Comparison of ENCODE assay signal across 36 cellular contexts in the genomic region with DNA sequence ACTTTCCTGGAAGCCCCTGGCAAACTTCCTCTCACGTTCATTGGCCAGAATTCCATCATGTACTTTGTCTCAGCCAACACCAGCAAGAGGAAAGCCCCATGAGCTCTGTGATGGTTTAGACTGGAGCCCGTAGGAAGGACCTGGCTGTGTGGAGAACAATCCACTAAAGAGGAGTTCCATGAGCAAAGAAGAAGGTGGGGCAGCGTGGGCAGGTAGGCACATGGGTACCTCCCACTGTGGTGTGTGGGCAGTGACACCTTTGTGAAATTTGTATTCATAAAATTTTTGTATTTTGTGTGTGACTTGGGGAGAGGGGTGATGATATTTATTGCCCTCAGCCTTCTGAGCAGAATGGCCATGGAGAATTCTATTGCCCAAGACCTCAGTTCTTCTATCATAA.
"Had no signal": no experiment of that assay in that cellular context is flagged by ENCODE, and none has a peak within 500 bp of the region (broad histone marks: within the 10 kb centered on the region; RNA-seq: fewer than 3 reads in every experiment).

No MANE protein-coding gene starts in this region.

- H3K27me3 ChIP-seq: MG63 had no signal

- DNase-seq: Karpas-422, Kasumi-1, MG63, MM.1S, MV-4-11, NCI-H1048, NCI-H1092, NCI-H1092 treated with DMSO at 0.1 percent for 48 hours, NCI-H1105, NCI-H1105 treated with DMSO at 0.1 percent for 48 hours, NCI-H1417, NCI-H1417 treated with DMSO at 0.1 percent for 48 hours, NCI-H1436, NCI-H1436 treated with DMSO at 0.1 percent for 48 hours, NCI-H146, NCI-H1694, NCI-H1694 treated with DMSO at 0.1 percent for 48 hours, NCI-H187, NCI-H187 treated with DMSO at 0.1 percent for 48 hours, NCI-H1930, NCI-H2029, NCI-H2029 treated with DMSO at 0.1 percent for 48 hours, NCI-H2081, NCI-H2081 treated with DMSO at 0.1 percent for 48 hours, NCI-H2107, NCI-H2171, NCI-H2171 treated with DMSO at 0.1 percent for 48 hours, NCI-H2227 treated with DMSO at 0.1 percent for 48 hours, NCI-H226, NCI-H345, NCI-H446, NCI-H446 treated with DMSO at 0.1 percent for 48 hours, NCI-H510A, NCI-H510A treated with DMSO at 0.1 percent for 48 hours, NCI-H524, NCI-H524 treated with DMSO at 0.1 percent for 48 hours had no signal

- H3K9me3 ChIP-seq: MG63 had no signal

- H3K4me3 ChIP-seq: MG63 had no signal

- H3K36me3 ChIP-seq: MG63 had no signal
